19 cellular contexts compared by ENCODE assay signal in genomic region chr3:135197246-135197645, GRCh38.
DNase-seq lines count a peak whose midpoint lies in the region; ATAC-seq and TF ChIP-seq lines count a peak whose summit lies in the region.
"Had no signal": no experiment of that assay in that cellular context is flagged by ENCODE, and none has a peak within 500 bp of the region (broad histone marks: within the 10 kb centered on the region; RNA-seq: fewer than 3 reads in every experiment).

No MANE protein-coding gene starts in this region.

- no peaks in the 10 kb centered on the region for H3K9me3 ChIP-seq in heart right ventricle
- H3K9me3 ChIP-seq: HAP-1 had no signal

- H3K27ac ChIP-seq in heart right ventricle: no peak overlapping the region

- DNase-seq in kidney tubule cell (ENCODE audit: low spot score) (peak; percentile 17), heart right ventricle (no peak), amniotic stem cell (lab: John Stamatoyannopoulos, UW) (no peak)
- DNase-seq in activated CD4-positive, alpha-beta T cell treated with anti-CD3 and anti-CD28 coated beads for 4 hours: no peak
- DNase-seq: activated CD4-positive, alpha-beta memory T cell treated with anti-CD3 and anti-CD28 coated beads for 36 hours; activated T-cell treated with anti-CD3 and anti-CD28 coated beads, Interleukin-2, amount 50 U/mL, for 24 hours; COR-L47; foreskin fibroblast; IMR-90; mesendoderm; NCI-H2029; posterior cingulate gyrus; stimulated activated CD4-positive, alpha-beta T cell treated with anti-CD3 and anti-CD28 coated beads, Interleukin-1b, Interleukin-23, amount 100 ng/mL, for 48 hours; stimulated activated naive CD8-positive, alpha-beta T cell treated with anti-CD3 and anti-CD28 coated beads, Interleukin-15, amount 100 ng/mL, for 72 hours had no signal

- no peaks in the 10 kb centered on the region for H3K36me3 ChIP-seq in heart right ventricle
- H3K36me3 ChIP-seq: HAP-1 had no signal

- H3K4me1 ChIP-seq in heart right ventricle: no peaks in the 10 kb centered on the region
- H3K4me1 ChIP-seq: HAP-1 had no signal

- no peak for TF ChIP-seq CTCF in heart right ventricle (IDR thresholded peaks at IDR 0.05)

- H3K27me3 ChIP-seq in heart right ventricle: no peaks in the 10 kb centered on the region

- no peak overlapping the region for H3K4me3 ChIP-seq in heart right ventricle
- H3K4me3 ChIP-seq: HAP-1 had no signal

- 74 to 75% methylated on average over 3 of the region's 3 CpGs for WGBS in heart right ventricle, 2 donors

- intact Hi-C loops in heart right ventricle (cut with DNase I): no loop called here

- ATAC-seq in GM18502 (IDR thresholded peaks at IDR 0.05; ENCODE audit: poor library complexity, unreplicated experiment) (peak; percentile 60), GM21825 (IDR thresholded peaks at IDR 0.05; ENCODE audit: unreplicated experiment) (peak; percentile 65), HG03460 (IDR thresholded peaks at IDR 0.05; ENCODE audit: unreplicated experiment) (peak; percentile 44), heart right ventricle (no peak)
- ATAC-seq: natural killer cell treated with Interleukin-12 subunit alpha and Interleukin-12 subunit beta and Interleukin-15 and Interleukin-18, amount 100 ng/mL, for 72 hours; stimulated activated naive CD8-positive, alpha-beta T cell treated with anti-CD3 and anti-CD28 coated beads, Interleukin-15, amount 100 ng/mL, for 72 hours had no signal

Comparison
In these comparisons a context has a peak if more than half of its experiments do, and no peak if none do; other contexts are left out.
1. ATAC-seq: peak in GM18502 (single experiment), GM21825 (single experiment) and HG03460 (single experiment); none in heart right ventricle (0 of 8).